In genomic region chr17:59844884-59845594, GRCh38 we compare ENCODE assay signal across 8 cellular contexts. TPM values are rescaled to one million over a fixed set of nuclear protein-coding genes. Genes with fewer than 3 reads are reported as not detected.
DNase-seq lines count a peak whose midpoint lies in the region; ATAC-seq, FAIRE-seq and TF ChIP-seq lines count a peak whose summit lies in the region.

No MANE protein-coding gene starts in this region.

- H4K20me1 ChIP-seq in Karpas-422 (ENCODE audit: insufficient read depth, low read depth, low read length) (no peaks in the 10 kb centered on the region), K562 (replicated peaks; ENCODE audit: control insufficient read depth, insufficient read depth, low read length) (no peaks in the 10 kb centered on the region)

- H3K4me1 ChIP-seq in Karpas-422 (ENCODE audit: low read length) (peaks cover 31% of the 10 kb centered on the region), K562 (replicated peaks in 1 of 2; ENCODE audit: control insufficient read depth in 2 of 2, insufficient read depth in 2 of 2, low read length in 2 of 2) (peaks cover 20 to 42% of the 10 kb centered on the region in 2 experiments), muscle layer of colon (ENCODE audit: insufficient read depth, low read length) (peaks cover 42% of the 10 kb centered on the region)

- TF ChIP-seq POLR2A in K562 (conservative IDR thresholded peaks at IDR 0.05): no peak

- H2AFZ ChIP-seq in Karpas-422 (ENCODE audit: low read length) (no peak overlapping the region), K562 (ENCODE audit: low read depth, low read length) (no peak overlapping the region)

- POLR2A ChIA-PET in K562 (lab: Yijun Ruan, JAX): interaction anchor here (0.6 to 2.0 kb wide), 4 partner anchors 16 to 560 kb away, joined by 3 to 13 read pairs (median 4); no protein-coding TSS in a partner anchor

- intact Hi-C loops in K562 (cut with micrococcal nuclease): no loop called here

- H3K79me2 ChIP-seq in Karpas-422 (ENCODE audit: low read length) (no peaks in the 10 kb centered on the region), K562 (ENCODE audit: control insufficient read depth, insufficient read depth, low read length) (peaks cover 34% of the 10 kb centered on the region)

- CTCF ChIA-PET in K562 (lab: Yijun Ruan, JAX; ENCODE audit: low intra/inter-chr PET ratio): no interaction called here

- peak; percentile 17 for DNase-seq in CD1c-positive myeloid dendritic cell (ENCODE audit: extremely low spot score)
- DNase-seq in Karpas-422: no peak
- no peak for DNase-seq in K562 (ENCODE audit: extremely low read depth in 1 of 4, low spot score in 3 of 4)
- no peak for DNase-seq in NCI-H345 treated with DMSO at 0.1 percent for 48 hours (lab: John Stamatoyannopoulos, UW; ENCODE audit: unreplicated experiment)
- no peak for DNase-seq in stimulated activated CD4-positive, alpha-beta T cell treated with anti-CD3 and anti-CD28 coated beads, Interleukin-4, amount 100 ng/mL, for 24 hours
- no peak for DNase-seq in epidermal melanocyte (ENCODE audit: insufficient read length, low spot score)
- DNase-seq in MV-4-11 (lab: John Stamatoyannopoulos, UW): no peak

- H3K9me1 ChIP-seq in K562 (ENCODE audit: control insufficient read depth, insufficient read depth, low read length): no peaks in the 10 kb centered on the region

- no peak for TF ChIP-seq RAD21 in K562 (CRISPR knock-in tag; conservative IDR thresholded peaks at IDR 0.05 in 1 of 2, IDR thresholded peaks at IDR 0.05 in 1 of 2)

- no peak overlapping the region for H3K9ac ChIP-seq in Karpas-422 (ENCODE audit: low read length)
- peak overlapping the region in 1 of 2 experiments; percentile 19; a peak in 1 of 4 replicates for H3K9ac ChIP-seq in K562 (ENCODE audit: insufficient read depth in 1 of 2, low read depth in 2 of 2, low read length in 2 of 2)
- H3K9ac ChIP-seq in muscle layer of colon (ENCODE audit: low read length): no peak overlapping the region

- BruUV-seq in K562 (replicated peaks; lab: Mats Ljungman, UMichigan): no TSS peak

- no peaks in the 10 kb centered on the region for H3K9me3 ChIP-seq in Karpas-422 (ENCODE audit: low read length)
- H3K9me3 ChIP-seq in K562 (replicated peaks; ENCODE audit: control insufficient read depth, insufficient read depth, low read depth, low read length): no peaks in the 10 kb centered on the region
- no peaks in the 10 kb centered on the region for H3K9me3 ChIP-seq in muscle layer of colon (ENCODE audit: low read length)

- no peak for ATAC-seq in K562

- H3K4me3 ChIP-seq in Karpas-422 (ENCODE audit: low read length): no peak overlapping the region
- H3K4me3 ChIP-seq in K562: no peak overlapping the region
- H3K4me3 ChIP-seq in muscle layer of colon (ENCODE audit: low read depth in 1 of 2, low read length in 2 of 2): no peak overlapping the region

- in situ Hi-C loops in K562 (cut with MboI): loop anchor here (5.0 kb wide), 1 partner anchor 88 kb away; no protein-coding TSS in a partner anchor

- H3K9me2 ChIP-seq in Karpas-422 (replicated peaks; ENCODE audit: insufficient read depth, low read length): no peaks in the 10 kb centered on the region

- H3K4me2 ChIP-seq in Karpas-422 (ENCODE audit: low read depth, low read length, poor library complexity, severe bottlenecking) (peak overlapping the region; percentile 27), K562 (ENCODE audit: insufficient read depth, low read length) (no peak overlapping the region)

- FAIRE-seq in K562 (lab: Jason Lieb, UNC): no peak

- H3K27ac ChIP-seq in Karpas-422 (ENCODE audit: low read length) (no peak overlapping the region), K562 (ENCODE audit: extremely low read depth, low read depth, low read length) (peak overlapping the region; percentile 38; the same call in 1 of the 3 replicates), muscle layer of colon (ENCODE audit: low read depth, low read length) (peak overlapping the region; percentile 93)

- WGBS in K562 (ENCODE audit: insufficient coverage, low coverage, missing lambda C conversion rate): 67% methylated on average over 3 of the region's 3 CpGs

- no peak for TF ChIP-seq CTCF in K562 (IDR thresholded peaks at IDR 0.05 in 2 of 3, conservative IDR thresholded peaks at IDR 0.05 in 1 of 3; ENCODE audit: insufficient read depth in 2 of 3, low read depth in 1 of 3, low read length in 3 of 3)

- H3K27me3 ChIP-seq in Karpas-422 (ENCODE audit: low read length) (no peaks in the 10 kb centered on the region), K562 (ENCODE audit: control insufficient read depth in 2 of 2, insufficient read depth in 2 of 2, low read length in 2 of 2) (no peaks in the 10 kb centered on the region), muscle layer of colon (ENCODE audit: control insufficient read depth in 1 of 2, insufficient read depth in 2 of 2, low read length in 2 of 2) (no peaks in the 10 kb centered on the region)

- H3K36me3 ChIP-seq in Karpas-422 (ENCODE audit: insufficient read depth, low read length) (peaks cover 9% of the 10 kb centered on the region; the same call in 1 of the 2 replicates), K562 (ENCODE audit: control insufficient read depth, insufficient read depth, low read length) (peaks cover 22% of the 10 kb centered on the region), muscle layer of colon (ENCODE audit: insufficient read depth, low read length) (peaks cover 10% of the 10 kb centered on the region)

- TF ChIP-seq EP300 in K562 (IDR thresholded peaks at IDR 0.05; ENCODE audit: low read length): no peak

TF ChIP-seq in K562, 482 proteins besides CTCF, POLR2A, EP300 and RAD21 (continues in another document):
- TF ChIP-seq CREB3L1 (IDR thresholded peaks at IDR 0.05; ENCODE audit: borderline replicate concordance, low read depth): no peak
- TF ChIP-seq HEY1 (CRISPR knock-in tag; IDR thresholded peaks at IDR 0.05; ENCODE audit: borderline replicate concordance): no peak
- no peak for TF ChIP-seq GATAD2A (IDR thresholded peaks at IDR 0.05)
- no peak for TF ChIP-seq HMBOX1 (IDR thresholded peaks at IDR 0.05)

RNA-seq across cellular contexts. Expression of gene TUBD1, which starts 47.7 kb away (rescaled TPM):
- 3.1 and 7.3 TPM in 2 replicates for total RNA-seq in Karpas-422 (2014; rRNA removed; shearing (Covaris generic); ENCODE audit: low replicate concordance)
- total RNA-seq in K562 (2011; cell fraction: chromatin; rRNA removed; ENCODE audit: low replicate concordance): 62.4 and 83.7 TPM in 2 replicates
- total RNA-seq in K562 (2011; cell fraction: nucleolus; rRNA removed): 24.5 and 26.2 TPM in 2 replicates
- 38.4 and 38.8 TPM in 2 replicates for total RNA-seq in K562 (2011; cell fraction: nucleoplasm; rRNA removed)
- 11.3 and 13.4 TPM in 2 replicates for total RNA-seq in K562 (2014; rRNA removed)
- total RNA-seq in K562 (2014; rRNA removed; fragmentation: Illumina TruSeq; extraction: Trizol): 18.0 and 23.0 TPM in 2 replicates
- 16.6 and 17.9 TPM in 2 replicates for total RNA-seq in K562 (2015; rRNA removed; fragmentation: Illumina TruSeq; extraction: Trizol)
- 13.8 TPM in 2 replicates for total RNA-seq in K562 (2021)
- polyA plus RNA-seq in K562 (2011; rRNA removed): 26.7 and 35.3 TPM in 2 replicates
- 10.1 and 19.4 TPM in 2 replicates for polyA plus RNA-seq in K562 (2011; cell fraction: cytosol; rRNA removed)
- 6.5 and 7.7 TPM in 2 replicates for polyA plus RNA-seq in K562 (2011; cell fraction: nucleus; rRNA removed)
- polyA plus RNA-seq in K562 (2012): 11.2 and 18.4 TPM in 2 replicates
- 18.7 and 20.7 TPM in 2 replicates for polyA plus RNA-seq in K562 (2014; fragmentation: Illumina TruSeq; extraction: Trizol)
- 10 to 100 TPM; 10.8 to 15.7 TPM for polyA plus RNA-seq in K562 (2014; fragmentation: Nextera tagmentation; extraction: Ambion mirVana)
- 19.5 and 19.6 TPM in 2 replicates for polyA plus RNA-seq in K562 (2014; rRNA removed)
- polyA minus RNA-seq in K562 (2011; rRNA and poly(A)+ RNA removed): 50.5 and 53.5 TPM in 2 replicates
- polyA minus RNA-seq in K562 (2011; cell fraction: cytosol; rRNA and poly(A)+ RNA removed): 10.6 and 18.5 TPM in 2 replicates
- 8.2 and 19.2 TPM in 2 replicates for polyA minus RNA-seq in K562 (2011; cell fraction: nucleus; rRNA and poly(A)+ RNA removed)

RNA-seq across cellular contexts. Expression of gene RPS6KB1, which starts 47.9 kb away (rescaled TPM):
- 22.0 and 22.8 TPM in 2 replicates for total RNA-seq in Karpas-422 (2014; rRNA removed; shearing (Covaris generic); ENCODE audit: low replicate concordance)
- 72.9 and 169 TPM in 2 replicates for total RNA-seq in K562 (2011; cell fraction: chromatin; rRNA removed; ENCODE audit: low replicate concordance)
- 37.4 and 47.0 TPM in 2 replicates for total RNA-seq in K562 (2011; cell fraction: nucleolus; rRNA removed)
- total RNA-seq in K562 (2011; cell fraction: nucleoplasm; rRNA removed): 91.2 and 172 TPM in 2 replicates
- total RNA-seq in K562 (2014; rRNA removed): 36.3 and 60.7 TPM in 2 replicates
- 38.5 and 43.6 TPM in 2 replicates for total RNA-seq in K562 (2014; rRNA removed; fragmentation: Illumina TruSeq; extraction: Trizol)
- 32.7 and 33.2 TPM in 2 replicates for total RNA-seq in K562 (2015; rRNA removed; fragmentation: Illumina TruSeq; extraction: Trizol)
- 35.9 and 37.9 TPM in 2 replicates for total RNA-seq in K562 (2021)
- 28.2 and 35.1 TPM in 2 replicates for polyA plus RNA-seq in K562 (2011; rRNA removed)
- polyA plus RNA-seq in K562 (2011; cell fraction: cytosol; rRNA removed): 7.6 and 8.9 TPM in 2 replicates
- 26.5 and 40.9 TPM in 2 replicates for polyA plus RNA-seq in K562 (2011; cell fraction: nucleus; rRNA removed)
- 16.6 and 20.3 TPM in 2 replicates for polyA plus RNA-seq in K562 (2012)
- 29.6 and 35.4 TPM in 2 replicates for polyA plus RNA-seq in K562 (2014; fragmentation: Illumina TruSeq; extraction: Trizol)
- polyA plus RNA-seq in K562 (2014; fragmentation: Nextera tagmentation; extraction: Ambion mirVana): 1 to 10 TPM; 8.8 to 9.2 TPM
- polyA plus RNA-seq in K562 (2014; rRNA removed): 29.2 and 45.8 TPM in 2 replicates
- polyA minus RNA-seq in K562 (2011; rRNA and poly(A)+ RNA removed): 40.3 and 48.2 TPM in 2 replicates
- 14.9 and 22.2 TPM in 2 replicates for polyA minus RNA-seq in K562 (2011; cell fraction: cytosol; rRNA and poly(A)+ RNA removed)
- 27.1 and 40.0 TPM in 2 replicates for polyA minus RNA-seq in K562 (2011; cell fraction: nucleus; rRNA and poly(A)+ RNA removed)
